Comparison of ENCODE assay signal across 15 cellular contexts in genomic region chr12:103705927-103706326, GRCh38.
DNase-seq lines count a peak whose midpoint lies in the region; ATAC-seq, FAIRE-seq and TF ChIP-seq lines count a peak whose summit lies in the region.
"Had no signal": no experiment of that assay in that cellular context is flagged by ENCODE, and none has a peak within 500 bp of the region (broad histone marks: within the 10 kb centered on the region; RNA-seq: fewer than 3 reads in every experiment).

No MANE protein-coding gene starts in this region.

- H3K27me3 ChIP-seq in GM23338 (ENCODE audit: insufficient read depth) = no peaks in the 10 kb centered on the region

- TF ChIP-seq CTCF in A549 (IDR thresholded peaks at IDR 0.05) (peak; percentile 22; the same call in 1 of the 3 replicates), GM23338 (conservative IDR thresholded peaks at IDR 0.05; ENCODE audit: low read depth in 2 of 2) (peak; percentile 51 to 53), glutamatergic neuron (IDR thresholded peaks at IDR 0.05; ENCODE audit: partially characterized antibody, unreplicated experiment) (peak; percentile 14)

- H3K27ac ChIP-seq in A549 = no peak overlapping the region
- no peak overlapping the region for H3K27ac ChIP-seq in GM23338 (ENCODE audit: low read depth)

- no peaks in the 10 kb centered on the region for H3K36me3 Mint-ChIP-seq in GM23338 (ENCODE audit: low read depth)
- H3K36me3 Mint-ChIP-seq in glutamatergic neuron (ENCODE audit: unreplicated experiment) = no peaks in the 10 kb centered on the region
- no peaks in the 10 kb centered on the region for H3K36me3 Mint-ChIP-seq in activated CD4-positive, alpha-beta T cell treated with anti-CD3 and anti-CD28 coated beads for 36 hours (ENCODE audit: low read depth)

- H3K4me3 ChIP-seq in A549 (no peak overlapping the region), GM23338 (no peak overlapping the region)

- POLR2A ChIA-PET in A549 (lab: Yijun Ruan, JAX) = no interaction called here
- POLR2A ChIA-PET in activated CD4-positive, alpha-beta T cell treated with anti-CD3 and anti-CD28 coated beads for 36 hours (lab: Charles Lee) = no interaction called here

- H2AFZ ChIP-seq in GM23338 = peak overlapping the region; percentile 53; the same call in 1 of the 2 replicates

- 76% methylated on average over 2 of the region's 2 CpGs for WGBS in A549 (ENCODE audit: missing lambda C conversion rate)

- H3K4me1 Mint-ChIP-seq in GM23338 (no peaks in the 10 kb centered on the region), glutamatergic neuron (ENCODE audit: low read depth, unreplicated experiment) (no peaks in the 10 kb centered on the region)
- H3K4me1 Mint-ChIP-seq in activated CD4-positive, alpha-beta T cell treated with anti-CD3 and anti-CD28 coated beads for 36 hours = no peaks in the 10 kb centered on the region
- H3K4me1 Mint-ChIP-seq: activated CD4-positive, alpha-beta memory T cell treated with anti-CD3 and anti-CD28 coated beads, Interleukin-2, amount 10 ng/mL, durations not matched to agents 7 days and 5 days had no signal

- H3K4me3 Mint-ChIP-seq in GM23338 (no peak overlapping the region), glutamatergic neuron (ENCODE audit: unreplicated experiment) (no peak overlapping the region)
- H3K4me3 Mint-ChIP-seq in activated CD4-positive, alpha-beta T cell treated with anti-CD3 and anti-CD28 coated beads for 36 hours = no peak overlapping the region
- H3K4me3 Mint-ChIP-seq: activated CD4-positive, alpha-beta memory T cell treated with anti-CD3 and anti-CD28 coated beads, Interleukin-2, amount 10 ng/mL, durations not matched to agents 7 days and 5 days had no signal

- TF ChIP-seq RAD21 in A549 (conservative IDR thresholded peaks at IDR 0.05 in 1 of 2, IDR thresholded peaks at IDR 0.05 in 1 of 2) = no peak

- intact Hi-C loops in activated CD4-positive, alpha-beta T cell treated with anti-CD3 and anti-CD28 coated beads for 36 hours (cut with DNase I, micrococcal nuclease) = no loop called here

- no peaks in the 10 kb centered on the region for H4K20me1 ChIP-seq in GM23338 (replicated peaks; ENCODE audit: insufficient read depth)

- TF ChIP-seq POLR2A in A549 (IDR thresholded peaks at IDR 0.05; ENCODE audit: low read length) = no peak

- no peak overlapping the region for H3K4me2 ChIP-seq in A549
- H3K4me2 ChIP-seq in GM23338 = no peak overlapping the region

- 0 out of 2 replicates have a peak, but pooled peaks cover 4% of the 10 kb centered on the region for H3K9me2 ChIP-seq in GM23338 (ENCODE audit: insufficient read depth)

- ATAC-seq in A549 (peak; percentile 80 to 90), GM23338 (peak; percentile 82), GM18520 (IDR thresholded peaks at IDR 0.05; ENCODE audit: unreplicated experiment) (no peak), HG02981 (IDR thresholded peaks at IDR 0.05; ENCODE audit: unreplicated experiment) (no peak)
- ATAC-seq in activated CD4-positive, alpha-beta T cell treated with anti-CD3 and anti-CD28 coated beads for 36 hours = no peak

- no peaks in the 10 kb centered on the region for H3K79me2 ChIP-seq in GM23338 (replicated peaks; ENCODE audit: insufficient read depth)

- no peak for FAIRE-seq in A549 (lab: Jason Lieb, UNC)
- FAIRE-seq: colon had no signal

- H3K9me3 ChIP-seq in A549 = no peaks in the 10 kb centered on the region

- H3K4me1 ChIP-seq in A549 (no peaks in the 10 kb centered on the region), GM23338 (ENCODE audit: insufficient read depth) (no peaks in the 10 kb centered on the region)

- DNase-seq in A549 (ENCODE audit: low read depth in 1 of 2, low spot score in 1 of 2) = peak; percentile 28 to 55
- peak; percentile 69 for DNase-seq in GM23338 (ENCODE audit: low spot score)
- peak; percentile 40 for DNase-seq in RKO (ENCODE audit: low spot score)
- no peak for DNase-seq in glutamatergic neuron
- no peak for DNase-seq in activated CD4-positive, alpha-beta T cell treated with anti-CD3 and anti-CD28 coated beads for 36 hours
- no peak for DNase-seq in GM03348 (ENCODE audit: low spot score)
- DNase-seq: activated CD4-positive, alpha-beta memory T cell treated with anti-CD3 and anti-CD28 coated beads, Interleukin-2, amount 10 ng/mL, durations not matched to agents 7 days and 5 days; activated naive CD4-positive, alpha-beta T cell treated with anti-CD3 and anti-CD28 coated beads, Interleukin-2, amount 50 U/mL, for 16 hours; kidney glomerular epithelial cell; stimulated activated CD4-positive, alpha-beta T cell treated with anti-CD3 and anti-CD28 coated beads, Interleukin-4, amount 100 ng/mL, for 4 hours; stimulated activated naive CD4-positive, alpha-beta T cell treated with Interleukin-2 at 50 U/mL for 16 hours; T-helper 2 cell had no signal

- TF ChIP-seq EP300 in A549 (IDR thresholded peaks at IDR 0.05) = no peak

- no peaks in the 10 kb centered on the region for H3K36me3 ChIP-seq in GM23338 (ENCODE audit: insufficient read depth)

- H3K27ac Mint-ChIP-seq in GM23338 = peak overlapping the region; percentile 82; the same call in 1 of the 2 replicates
- no peak overlapping the region for H3K27ac Mint-ChIP-seq in glutamatergic neuron (ENCODE audit: unreplicated experiment)
- no peak overlapping the region for H3K27ac Mint-ChIP-seq in activated CD4-positive, alpha-beta T cell treated with anti-CD3 and anti-CD28 coated beads for 36 hours
- H3K27ac Mint-ChIP-seq: activated CD4-positive, alpha-beta memory T cell treated with anti-CD3 and anti-CD28 coated beads, Interleukin-2, amount 10 ng/mL, durations not matched to agents 7 days and 5 days had no signal

- H3K27me3 Mint-ChIP-seq in GM23338 (ENCODE audit: insufficient read depth, low read depth, poor library complexity) = peaks cover 2% of the 10 kb centered on the region
- H3K27me3 Mint-ChIP-seq in glutamatergic neuron (ENCODE audit: unreplicated experiment) = no peaks in the 10 kb centered on the region
- peaks cover 7% of the 10 kb centered on the region for H3K27me3 Mint-ChIP-seq in activated CD4-positive, alpha-beta T cell treated with anti-CD3 and anti-CD28 coated beads for 36 hours

- H3K9me3 Mint-ChIP-seq in GM23338 = no peaks in the 10 kb centered on the region; the same call in 2 of the 3 replicates
- no peaks in the 10 kb centered on the region for H3K9me3 Mint-ChIP-seq in glutamatergic neuron (ENCODE audit: unreplicated experiment)
- no peaks in the 10 kb centered on the region for H3K9me3 Mint-ChIP-seq in activated CD4-positive, alpha-beta T cell treated with anti-CD3 and anti-CD28 coated beads for 36 hours (ENCODE audit: low read depth)
- H3K9me3 Mint-ChIP-seq: activated CD4-positive, alpha-beta memory T cell treated with anti-CD3 and anti-CD28 coated beads, Interleukin-2, amount 10 ng/mL, durations not matched to agents 7 days and 5 days had no signal

- CTCF ChIA-PET in A549 (lab: Yijun Ruan, JAX) = no interaction called here
- CTCF ChIA-PET in activated CD4-positive, alpha-beta T cell treated with anti-CD3 and anti-CD28 coated beads for 36 hours (lab: Charles Lee) = no interaction called here

- H3F3A ChIP-seq in GM23338 (replicated peaks; ENCODE audit: low read depth) = no peaks in the 10 kb centered on the region

TF ChIP-seq in A549, 52 proteins besides CTCF, POLR2A, EP300 and RAD21:
- TF ChIP-seq JUN (IDR thresholded peaks at IDR 0.05) (no peak), SMC3 (IDR thresholded peaks at IDR 0.05) (0 out of 3 replicates have a peak, but pooled peaks have one; percentile 8)

TF ChIP-seq in GM23338, 12 proteins besides CTCF, POLR2A, EP300 and RAD21:
- no peak for TF ChIP-seq STAT1 (IDR thresholded peaks at IDR 0.05; ENCODE audit: unreplicated experiment)
- no peak for TF ChIP-seq ETS1 (IDR thresholded peaks at IDR 0.05)
- TF ChIP-seq EZH2 (IDR thresholded peaks at IDR 0.05; ENCODE audit: low read depth, unreplicated experiment) = no peak
- TF ChIP-seq ZNF331 (CRISPR knock-in tag; IDR thresholded peaks at IDR 0.05; ENCODE audit: low read depth) = no peak
- no peak for TF ChIP-seq JUNB (IDR thresholded peaks at IDR 0.05; ENCODE audit: unreplicated experiment)

Comparison
In these comparisons a context has a peak if more than half of its experiments do, and no peak if none do; other contexts are left out.
1. ATAC-seq: peak in A549 (2 of 2) and GM23338 (single experiment); none in activated CD4-positive, alpha-beta T cell treated with anti-CD3 and anti-CD28 coated beads for 36 hours (single experiment), GM18520 (single experiment) and HG02981 (single experiment).
2. DNase-seq: peak in A549 (2 of 2), GM23338 (single experiment) and RKO (single experiment); none in glutamatergic neuron (single experiment), activated CD4-positive, alpha-beta T cell treated with anti-CD3 and anti-CD28 coated beads for 36 hours (single experiment) and GM03348 (single experiment).
3. Peak in every context shown above with its lines, with median percentiles within 50 percentile points of each other: CTCF ChIP-seq.